In the genomic region with DNA sequence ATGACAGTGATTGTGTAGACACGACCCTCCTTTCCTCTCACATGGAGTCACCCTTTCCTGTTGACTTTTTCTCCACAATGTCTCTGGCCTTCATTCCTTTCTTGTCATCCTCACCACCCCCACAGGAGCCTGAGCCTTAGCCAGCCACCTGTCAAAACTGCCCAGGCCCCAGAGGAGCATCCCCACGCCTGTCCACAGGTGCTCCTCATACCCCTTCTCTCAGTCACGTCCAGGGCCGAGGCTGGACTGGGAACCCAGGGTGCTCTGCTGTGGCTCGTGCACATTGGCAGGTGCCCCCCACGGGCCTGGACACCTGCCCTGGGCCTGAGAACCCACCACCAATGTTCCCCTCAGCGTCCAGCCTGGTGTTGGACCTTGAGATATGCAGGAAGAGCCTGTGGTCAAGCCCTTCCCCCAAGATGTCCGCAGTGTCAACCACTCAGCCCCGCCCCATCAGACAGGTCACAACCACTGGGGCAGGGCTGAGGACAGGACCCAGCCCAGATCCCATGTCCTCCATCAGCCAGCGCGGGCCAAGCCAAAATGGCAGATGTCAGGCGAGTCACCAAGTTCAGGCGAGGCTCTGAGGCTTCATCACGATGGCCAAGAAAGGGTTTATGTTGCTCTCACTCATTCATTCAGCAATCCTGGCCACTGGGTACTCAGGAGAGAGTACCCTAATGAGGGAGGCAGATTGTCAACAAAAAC, we compare ENCODE assay signal across 10 cellular contexts.
DNase-seq lines count a peak whose midpoint lies in the region; ATAC-seq, FAIRE-seq and TF ChIP-seq lines count a peak whose summit lies in the region.
"Had no signal": no experiment of that assay in that cellular context is flagged by ENCODE, and none has a peak within 500 bp of the region (broad histone marks: within the 10 kb centered on the region; RNA-seq: fewer than 3 reads in every experiment).

No MANE protein-coding gene starts in this region.

- in situ Hi-C loops in K562 (cut with MboI) = no loop called here

- peaks cover 19 to 47% of the 10 kb centered on the region in 2 experiments for H3K4me1 ChIP-seq in K562 (replicated peaks in 1 of 2; ENCODE audit: control insufficient read depth in 2 of 2, insufficient read depth in 2 of 2, low read length in 2 of 2)
- H3K4me1 ChIP-seq in mesenchymal stem cell (ENCODE audit: control insufficient read depth, insufficient read depth, low read depth, low read length) = peaks cover 71% of the 10 kb centered on the region
- peaks cover 47% of the 10 kb centered on the region for H3K4me1 ChIP-seq in testis

- CTCF ChIA-PET in activated CD4-positive, alpha-beta T cell treated with anti-CD3 and anti-CD28 coated beads, Interleukin-2, amount 10 ng/mL, durations not matched to agents 7 days and 5 days (lab: Charles Lee) = no interaction called here
- CTCF ChIA-PET in K562 (lab: Yijun Ruan, JAX; ENCODE audit: low intra/inter-chr PET ratio) = no interaction called here

- H3K4me1 Mint-ChIP-seq in activated CD4-positive, alpha-beta T cell treated with anti-CD3 and anti-CD28 coated beads, Interleukin-2, amount 10 ng/mL, durations not matched to agents 7 days and 5 days = peaks cover 25% of the 10 kb centered on the region
- H3K4me1 Mint-ChIP-seq in activated T-cell treated with anti-CD3 and anti-CD28 coated beads, Interleukin-2, amount 50 U/mL, for 4 hours (ENCODE audit: low read depth) = peaks cover 7% of the 10 kb centered on the region

- BruUV-seq in K562 (replicated peaks; lab: Mats Ljungman, UMichigan) = no TSS peak

- peak overlapping the region in 1 of 2 experiments; percentile 64 for H2BK12ac ChIP-seq in mesenchymal stem cell (ENCODE audit: low read length in 2 of 2)

- DNase-seq in activated CD4-positive, alpha-beta T cell treated with anti-CD3 and anti-CD28 coated beads, Interleukin-2, amount 10 ng/mL, durations not matched to agents 7 days and 5 days = no peak
- no peak for DNase-seq in activated CD4-positive, alpha-beta T cell treated with anti-CD3 and anti-CD28 coated beads, Interleukin-2, amount 50 U/mL, for 4 hours
- DNase-seq in K562 (ENCODE audit: extremely low read depth in 1 of 4, low spot score in 3 of 4) (peak; percentile 82 to 85 (median 82)), mesenchymal stem cell (no peak), testis (no peak), activated T-cell treated with anti-CD3 and anti-CD28 coated beads for 4 hours (no peak)
- DNase-seq in activated T-cell treated with anti-CD3 and anti-CD28 coated beads, Interleukin-2, amount 50 U/mL, for 4 hours = no peak
- DNase-seq: GOT3, NCI-H510A had no signal

- H3K4ac ChIP-seq in mesenchymal stem cell (ENCODE audit: low read depth in 1 of 2, low read length in 2 of 2) = peak overlapping the region in 1 of 2 experiments; percentile 49

- H3K18ac ChIP-seq in mesenchymal stem cell (ENCODE audit: low read depth in 1 of 2, low read length in 2 of 2) = peak overlapping the region; percentile 30 to 59

- H3K9ac ChIP-seq in K562 (ENCODE audit: insufficient read depth in 1 of 2, low read depth in 2 of 2, low read length in 2 of 2) = peak overlapping the region; percentile 30 to 87
- H3K9ac ChIP-seq in mesenchymal stem cell (ENCODE audit: low read length) = peak overlapping the region; percentile 36

- peaks cover 8% of the 10 kb centered on the region; the same call in 1 of the 2 replicates for H4K20me1 ChIP-seq in K562 (replicated peaks; ENCODE audit: control insufficient read depth, insufficient read depth, low read length)

- POLR2A ChIA-PET in activated CD4-positive, alpha-beta T cell treated with anti-CD3 and anti-CD28 coated beads, Interleukin-2, amount 10 ng/mL, durations not matched to agents 7 days and 5 days (lab: Charles Lee) = no interaction called here
- POLR2A ChIA-PET in K562 (lab: Yijun Ruan, JAX) = no interaction called here

- FAIRE-seq in K562 (lab: Jason Lieb, UNC) = peak; percentile 92

- peak overlapping the region; percentile 85 for H2AK5ac ChIP-seq in mesenchymal stem cell (ENCODE audit: low read length, severe bottlenecking)

- H3K4me3 ChIP-seq in K562 = no peak overlapping the region
- H3K4me3 ChIP-seq in mesenchymal stem cell (ENCODE audit: insufficient read depth in 1 of 2, low read depth in 1 of 2, low read length in 2 of 2) = no peak overlapping the region
- H3K4me3 ChIP-seq in testis = no peak overlapping the region

- H3K27me3 Mint-ChIP-seq in activated CD4-positive, alpha-beta T cell treated with anti-CD3 and anti-CD28 coated beads, Interleukin-2, amount 10 ng/mL, durations not matched to agents 7 days and 5 days = no peaks in the 10 kb centered on the region
- no peaks in the 10 kb centered on the region for H3K27me3 Mint-ChIP-seq in activated T-cell treated with anti-CD3 and anti-CD28 coated beads, Interleukin-2, amount 50 U/mL, for 4 hours (ENCODE audit: low read depth)

- H3K9me3 Mint-ChIP-seq in activated CD4-positive, alpha-beta T cell treated with anti-CD3 and anti-CD28 coated beads, Interleukin-2, amount 10 ng/mL, durations not matched to agents 7 days and 5 days = no peaks in the 10 kb centered on the region
- no peaks in the 10 kb centered on the region for H3K9me3 Mint-ChIP-seq in activated T-cell treated with anti-CD3 and anti-CD28 coated beads, Interleukin-2, amount 50 U/mL, for 4 hours

- peak overlapping the region; percentile 48 for H4K8ac ChIP-seq in mesenchymal stem cell (ENCODE audit: low read length)

- TF ChIP-seq RAD21 in K562 (CRISPR knock-in tag; conservative IDR thresholded peaks at IDR 0.05 in 1 of 2, IDR thresholded peaks at IDR 0.05 in 1 of 2) = no peak

- H2BK15ac ChIP-seq in mesenchymal stem cell (ENCODE audit: low read depth, poor library complexity, severe bottlenecking) = peak overlapping the region; percentile 26

- TF ChIP-seq CTCF in K562 (IDR thresholded peaks at IDR 0.05 in 2 of 3, conservative IDR thresholded peaks at IDR 0.05 in 1 of 3; ENCODE audit: insufficient read depth in 2 of 3, low read depth in 1 of 3, low read length in 3 of 3) = no peak
- no peak for TF ChIP-seq CTCF in testis (IDR thresholded peaks at IDR 0.05)

- H3K79me1 ChIP-seq in mesenchymal stem cell (replicated peaks; ENCODE audit: low read length, poor library complexity, severe bottlenecking) = no peaks in the 10 kb centered on the region

- no peak for TF ChIP-seq POLR2A in K562 (conservative IDR thresholded peaks at IDR 0.05)
- no peak for TF ChIP-seq POLR2A in testis (IDR thresholded peaks at IDR 0.05)

- H3K23ac ChIP-seq in mesenchymal stem cell (ENCODE audit: low read length in 2 of 2) = no peak overlapping the region

- H3K79me2 ChIP-seq in K562 (ENCODE audit: control insufficient read depth, insufficient read depth, low read length) = peaks cover 66% of the 10 kb centered on the region

- peak overlapping the region; percentile 73 for H2AFZ ChIP-seq in K562 (ENCODE audit: low read depth, low read length)
- H2AFZ ChIP-seq in mesenchymal stem cell (ENCODE audit: low read depth, low read length) = no peak overlapping the region

- no peak overlapping the region for H2BK120ac ChIP-seq in mesenchymal stem cell (ENCODE audit: low read depth, low read length)

- H3K27ac Mint-ChIP-seq in activated CD4-positive, alpha-beta T cell treated with anti-CD3 and anti-CD28 coated beads, Interleukin-2, amount 10 ng/mL, durations not matched to agents 7 days and 5 days = peak overlapping the region; percentile 74

- WGBS in K562 (ENCODE audit: insufficient coverage, low coverage, missing lambda C conversion rate) = 17% methylated on average over 13 of the region's 14 CpGs
- WGBS in mesenchymal stem cell = 87% methylated on average over 14 of the region's 14 CpGs
- 63 to 67% methylated on average over 5 to 13 of the region's 14 CpGs for WGBS in testis, 2 donors

- H3K9me1 ChIP-seq in K562 (ENCODE audit: control insufficient read depth, insufficient read depth, low read length) = peaks cover 9% of the 10 kb centered on the region

- intact Hi-C loops in K562 (cut with micrococcal nuclease) (no loop called here), testis (cut with DNase I; ENCODE audit: low total_unique reads) (no loop called here)

- H3K4me2 ChIP-seq in K562 (ENCODE audit: insufficient read depth, low read length) = peak overlapping the region; percentile 66
- H3K4me2 ChIP-seq in mesenchymal stem cell (ENCODE audit: low read length, poor library complexity, severe bottlenecking) = peak overlapping the region; percentile 29

- no peaks in the 10 kb centered on the region for H3K9me3 ChIP-seq in K562 (replicated peaks; ENCODE audit: control insufficient read depth, insufficient read depth, low read depth, low read length)
- H3K9me3 ChIP-seq in mesenchymal stem cell (ENCODE audit: control insufficient read depth, low read length) = no peaks in the 10 kb centered on the region
- H3K9me3 ChIP-seq in testis = no peaks in the 10 kb centered on the region

- peak overlapping the region; percentile 5 for H4K91ac ChIP-seq in mesenchymal stem cell (ENCODE audit: low read length)

- no peaks in the 10 kb centered on the region for H3K27me3 ChIP-seq in K562 (ENCODE audit: control insufficient read depth in 2 of 2, insufficient read depth in 2 of 2, low read length in 2 of 2)
- no peaks in the 10 kb centered on the region for H3K27me3 ChIP-seq in mesenchymal stem cell (ENCODE audit: control insufficient read depth in 1 of 2, insufficient read depth in 1 of 2, low read length in 2 of 2)
- H3K27me3 ChIP-seq in testis = no peaks in the 10 kb centered on the region

- peaks cover 37% of the 10 kb centered on the region; the same call in 2 of the 3 replicates for H3K36me3 ChIP-seq in K562 (ENCODE audit: control insufficient read depth, insufficient read depth, low read length)
- H3K36me3 ChIP-seq in mesenchymal stem cell (ENCODE audit: control insufficient read depth in 1 of 2, insufficient read depth in 2 of 2, low read depth in 1 of 2, low read length in 2 of 2) = peaks cover 54 to 56% of the 10 kb centered on the region in 2 experiments
- H3K36me3 ChIP-seq in testis (ENCODE audit: low read depth, missing control alignments) = no peaks in the 10 kb centered on the region

- peak overlapping the region; percentile 71 for H3K27ac ChIP-seq in K562 (ENCODE audit: extremely low read depth, low read depth, low read length)
- peak overlapping the region; percentile 89 for H3K27ac ChIP-seq in mesenchymal stem cell (ENCODE audit: low read length, poor library complexity, severe bottlenecking)
- peak overlapping the region; percentile 48 to 77 for H3K27ac ChIP-seq in testis

- no peak overlapping the region for H3K4me3 Mint-ChIP-seq in activated CD4-positive, alpha-beta T cell treated with anti-CD3 and anti-CD28 coated beads, Interleukin-2, amount 10 ng/mL, durations not matched to agents 7 days and 5 days
- no peak overlapping the region for H3K4me3 Mint-ChIP-seq in activated T-cell treated with anti-CD3 and anti-CD28 coated beads, Interleukin-2, amount 50 U/mL, for 4 hours

- TF ChIP-seq EP300 in K562 (IDR thresholded peaks at IDR 0.05; ENCODE audit: low read length) = no peak

- H2BK5ac ChIP-seq in mesenchymal stem cell (ENCODE audit: low read depth, low read length, poor library complexity, severe bottlenecking) = peak overlapping the region; percentile 68

- peaks cover 8% of the 10 kb centered on the region for H3K36me3 Mint-ChIP-seq in activated CD4-positive, alpha-beta T cell treated with anti-CD3 and anti-CD28 coated beads, Interleukin-2, amount 10 ng/mL, durations not matched to agents 7 days and 5 days (ENCODE audit: low read depth)
- peaks cover 4% of the 10 kb centered on the region for H3K36me3 Mint-ChIP-seq in activated T-cell treated with anti-CD3 and anti-CD28 coated beads, Interleukin-2, amount 50 U/mL, for 4 hours (ENCODE audit: insufficient read depth)

- ATAC-seq in K562 = peak; percentile 99
- no peak for ATAC-seq in activated T-cell treated with anti-CD3 and anti-CD28 coated beads, Interleukin-2, amount 50 U/mL, for 4 hours
- no peak for ATAC-seq in GM18870 (IDR thresholded peaks at IDR 0.05; ENCODE audit: unreplicated experiment)

- H3K14ac ChIP-seq in mesenchymal stem cell (ENCODE audit: low read length in 2 of 2) = peak overlapping the region in 1 of 2 experiments; percentile 77

Comparison
In these comparisons a context has a peak if more than half of its experiments do, and no peak if none do; other contexts are left out.
1. DNase-seq: peak in K562 (4 of 4); none in activated CD4-positive, alpha-beta T cell treated with anti-CD3 and anti-CD28 coated beads, Interleukin-2, amount 10 ng/mL, durations not matched to agents 7 days and 5 days (single experiment), activated CD4-positive, alpha-beta T cell treated with anti-CD3 and anti-CD28 coated beads, Interleukin-2, amount 50 U/mL, for 4 hours (0 of 2), mesenchymal stem cell (single experiment), testis (single experiment), activated T-cell treated with anti-CD3 and anti-CD28 coated beads for 4 hours (single experiment) and activated T-cell treated with anti-CD3 and anti-CD28 coated beads, Interleukin-2, amount 50 U/mL, for 4 hours (single experiment).
2. Peak in every context shown above with its lines, with median percentiles within 50 percentile points of each other: H3K27ac ChIP-seq.